In genomic region chr1:148777649-148778048, GRCh38 we compare ENCODE assay signal across 1 cellular context. TPM values are rescaled to one million over a fixed set of nuclear protein-coding genes. Genes with fewer than 3 reads are reported as not detected.
"Had no signal": no experiment of that assay in that cellular context is flagged by ENCODE, and none has a peak within 500 bp of the region (broad histone marks: within the 10 kb centered on the region; RNA-seq: fewer than 3 reads in every experiment).

No MANE protein-coding gene starts in this region.

RNA-seq across cellular contexts. Expression of gene NUDT4B, which starts 29.1 kb away (rescaled TPM):
- total RNA-seq: PC-9 had no signal
